ENCODE assay signal across 9 cellular contexts in genomic region chr12:119180380-119181040, GRCh38. TPM values are rescaled to one million over a fixed set of nuclear protein-coding genes. Genes with fewer than 3 reads are reported as not detected.
A peak's percentile ranks its signal among the peaks of the same experiment; 100 is the strongest.
DNase-seq lines count a peak whose midpoint lies in the region; ATAC-seq and TF ChIP-seq lines count a peak whose summit lies in the region.
"Had no signal": no experiment of that assay in that cellular context is flagged by ENCODE, and none has a peak within 500 bp of the region (broad histone marks: within the 10 kb centered on the region; RNA-seq: fewer than 3 reads in every experiment).

No MANE protein-coding gene starts in this region.

- peak overlapping the region in 1 of 2 experiments; percentile 40; a peak in 2 of 5 replicates for H3K4me3 Mint-ChIP-seq in H9

- H3K4me1 ChIP-seq in H9 (ENCODE audit: insufficient read depth, low read length) = peaks cover 3% of the 10 kb centered on the region; the same call in 1 of the 2 replicates
- peaks cover 3 to 71% (median 43%) of the 10 kb centered on the region in 4 donors for H3K4me1 ChIP-seq in stomach

- TF ChIP-seq CTCF in H9 (conservative IDR thresholded peaks at IDR 0.05) = no peak
- TF ChIP-seq CTCF in cardiac fibroblast (IDR thresholded peaks at IDR 0.05; ENCODE audit: low read depth, low read length) = no peak
- no peak for TF ChIP-seq CTCF in stomach (IDR thresholded peaks at IDR 0.05)

- no peak overlapping the region for H4K8ac ChIP-seq in H9 (replicated peaks; ENCODE audit: insufficient read length, low read depth, low read length)

- no peak for TF ChIP-seq EP300 in stomach (IDR thresholded peaks at IDR 0.05)

- intact Hi-C loops in left colon (cut with DNase I, micrococcal nuclease) = no loop called here
- intact Hi-C loops in stomach (cut with DNase I; ENCODE audit: low total_unique reads) = no loop called here

- peaks cover 46 to 53% of the 10 kb centered on the region in 2 experiments for H3K4me1 Mint-ChIP-seq in H9

- no peak overlapping the region for H3K23ac ChIP-seq in H9 (ENCODE audit: insufficient read length, low read depth, low read length)

- no peaks in the 10 kb centered on the region for H3K27me3 ChIP-seq in H9 (ENCODE audit: insufficient read depth, low read length)
- peaks cover 0 to 5% (median 0%) of the 10 kb centered on the region in 3 donors for H3K27me3 ChIP-seq in stomach

- H3K9ac ChIP-seq in H9 (ENCODE audit: extremely low read depth, insufficient read length, low read length) = no peak overlapping the region

- H3K18ac ChIP-seq in H9 (ENCODE audit: insufficient read length, low read depth, low read length) = peak overlapping the region; percentile 65

- no peak overlapping the region for H3K4ac ChIP-seq in H9 (ENCODE audit: low read depth, low read length)

- ATAC-seq in left colon (no peak), GM21515 (IDR thresholded peaks at IDR 0.05; ENCODE audit: unreplicated experiment) (no peak), GM21360 (IDR thresholded peaks at IDR 0.05; ENCODE audit: unreplicated experiment) (no peak), HG03565 (IDR thresholded peaks at IDR 0.05; ENCODE audit: unreplicated experiment) (no peak)
- no peak for ATAC-seq in activated CD4-positive, CD25-positive, alpha-beta regulatory T cell treated with anti-CD3 and anti-CD28 coated beads, Interleukin-2, amount 50 U/mL, for 24 hours

- H4K20me1 ChIP-seq in H9 (ENCODE audit: control insufficient read depth, insufficient read depth, insufficient read length) = no peaks in the 10 kb centered on the region

- H3K9me3 Mint-ChIP-seq in H9 = no peaks in the 10 kb centered on the region

- H2BK12ac ChIP-seq in H9 (ENCODE audit: insufficient read length, low read depth, low read length) = no peak overlapping the region

- no peak overlapping the region for H2BK5ac ChIP-seq in H9 (ENCODE audit: insufficient read length, low read length)

- H2BK15ac ChIP-seq in H9 (ENCODE audit: low read depth, low read length) = no peak overlapping the region

- H2BK120ac ChIP-seq in H9 (ENCODE audit: low read depth, low read length, poor library complexity, severe bottlenecking) = no peak overlapping the region

- TF ChIP-seq POLR2A in stomach (IDR thresholded peaks at IDR 0.05) = no peak

- peaks cover 6% of the 10 kb centered on the region for H3K23me2 ChIP-seq in H9 (ENCODE audit: insufficient read length, low read depth, low read length, poor library complexity, severe bottlenecking)

- no peaks in the 10 kb centered on the region for H3K9me3 ChIP-seq in H9 (ENCODE audit: control insufficient read depth, low read depth, low read length)
- no peaks in the 10 kb centered on the region for H3K9me3 ChIP-seq in stomach

- H3K4me3 ChIP-seq in cardiac fibroblast (replicated peaks in 1 of 2; ENCODE audit: low read depth in 2 of 2, low read length in 2 of 2) (peak overlapping the region; percentile 60 to 66), stomach (peak overlapping the region; percentile 52 to 62 (median 57))

- H2AFZ ChIP-seq in H9 (ENCODE audit: low read length) = no peak overlapping the region

- H3K27ac Mint-ChIP-seq in H9 = peak overlapping the region; percentile 85 to 90 (median 87); a peak in 6 of 7 replicates

- H4K5ac ChIP-seq in H9 (ENCODE audit: insufficient read length, low read depth, low read length) = no peak overlapping the region

- no peaks in the 10 kb centered on the region for H3K79me2 ChIP-seq in H9 (ENCODE audit: insufficient read depth, low read length)

- WGBS in H9 (ENCODE audit: extremely low coverage, insufficient read length, low lambda C conversion rate) = no CpG with 5 or more reads among the region's 7 CpGs
- 25 to 39% (median 36%) methylated on average over 7 of the region's 7 CpGs for WGBS in stomach, 5 donors

- H2AK5ac ChIP-seq in H9 (ENCODE audit: insufficient read length, low read length) = no peak overlapping the region

- H3K36me3 Mint-ChIP-seq in H9 (ENCODE audit: insufficient read depth in 1 of 3, low read depth in 3 of 3) = no peaks in the 10 kb centered on the region

- no peak overlapping the region for H2BK20ac ChIP-seq in H9 (ENCODE audit: low read depth, low read length, poor library complexity, severe bottlenecking)

- H3K4me2 ChIP-seq in H9 (ENCODE audit: insufficient read depth, insufficient read length, low read length) = peak overlapping the region; percentile 4

- H3K79me1 ChIP-seq in H9 (ENCODE audit: insufficient read depth, low read depth, low read length, poor library complexity, severe bottlenecking) = no peaks in the 10 kb centered on the region

- no peak overlapping the region for H3K27ac ChIP-seq in H9 (ENCODE audit: insufficient read length, low read depth, low read length)
- peak overlapping the region; percentile 60 to 95 (median 91) for H3K27ac ChIP-seq in stomach

- peaks cover 5% of the 10 kb centered on the region for H3K27me3 Mint-ChIP-seq in H9 (ENCODE audit: low read depth)

- H4K91ac ChIP-seq in H9 (ENCODE audit: insufficient read length, low read depth, low read length) = no peak overlapping the region

- H3K14ac ChIP-seq in H9 (ENCODE audit: insufficient read depth, low read length) = no peak overlapping the region; the same call in 1 of the 2 replicates

- H3T11ph ChIP-seq in H9 (ENCODE audit: low read length) = no peak overlapping the region

- no peak overlapping the region for H3K56ac ChIP-seq in H9 (ENCODE audit: insufficient read length, low read depth, low read length)

- peak; percentile 46 for DNase-seq in H9
- peak; percentile 72 to 73 for DNase-seq in cardiac fibroblast (ENCODE audit: low read depth in 2 of 2)
- DNase-seq in left colon = peak; percentile 13 to 52
- DNase-seq in stomach = peak; percentile 31
- DNase-seq: NCI-H748 treated with DMSO at 0.1 percent for 48 hours had no signal

- no peaks in the 10 kb centered on the region for H3K36me3 ChIP-seq in stomach

RNA-seq across cellular contexts. Expression of gene HSPB8, which starts 1.8 kb away (rescaled TPM):
- total RNA-seq in H9 (2021) = 3.0 and 3.2 TPM in 2 replicates
- 10 to 100 TPM in 1 of 2 donors, 1 to 10 TPM in 1; 3.5 to 32.4 TPM for total RNA-seq in left colon
- total RNA-seq in stomach = 100 to 1,000 TPM in 1 of 5 donors, 10 to 100 TPM in 4; 17.3 to 253 (median 67.5) TPM
- 100 to 1,000 TPM in 1 of 3 donors, 10 to 100 TPM in 2; 20.9 to 116 (median 22.7) TPM for polyA plus RNA-seq in stomach
